8 cellular contexts compared by ENCODE assay signal in genomic region chr16:67968440-67969285, GRCh38. TPM values are rescaled to one million over a fixed set of nuclear protein-coding genes. Genes with fewer than 3 reads are reported as not detected.
DNase-seq lines count a peak whose midpoint lies in the region; ATAC-seq and TF ChIP-seq lines count a peak whose summit lies in the region.

TSS of gene SLC12A4 (minus strand) at chr16:67968637. CDS start at chr16:67968553, 84 bp downstream.

- WGBS in neuronal stem cell (ENCODE audit: extremely low coverage in 2 of 2, insufficient read length in 2 of 2, insufficient replicate concordance in 1 of 2), 2 donors, result no CpG with 5 or more reads among the region's 75 CpGs

- no peaks in the 10 kb centered on the region for H3K36me3 ChIP-seq in SJCRH30
- H3K36me3 ChIP-seq in neuronal stem cell (replicated peaks in 1 of 2; ENCODE audit: control insufficient read depth in 2 of 2, insufficient read depth in 2 of 2, low read length in 2 of 2), result peaks cover 0 to 5% of the 10 kb centered on the region in 2 donors
- H3K36me3 ChIP-seq in subcutaneous abdominal adipose tissue (ENCODE audit: control insufficient read depth in 5 of 5, insufficient read depth in 5 of 5, low read length in 5 of 5), result peaks cover 0 to 5% (median 5%) of the 10 kb centered on the region in 5 donors

- ATAC-seq in GM19397 (IDR thresholded peaks at IDR 0.05; ENCODE audit: unreplicated experiment) (peak; percentile 86), HG03565 (IDR thresholded peaks at IDR 0.05; ENCODE audit: unreplicated experiment) (peak; percentile 63), foreskin keratinocyte (peak; percentile 51)

- H4K91ac ChIP-seq in neuronal stem cell (ENCODE audit: low read depth, low read length, poor library complexity), result peak within 1 kb of the TSS; percentile 82

- H3K4me1 ChIP-seq in SJCRH30, result peaks cover 17% of the 10 kb centered on the region
- H3K4me1 ChIP-seq in foreskin keratinocyte, result peaks cover 11% of the 10 kb centered on the region
- H3K4me1 ChIP-seq in neuronal stem cell (ENCODE audit: control insufficient read depth in 2 of 2, insufficient read depth in 1 of 2, low read depth in 1 of 2, low read length in 2 of 2), result peaks cover 20 to 28% of the 10 kb centered on the region in 2 donors
- H3K4me1 ChIP-seq in subcutaneous abdominal adipose tissue (ENCODE audit: control insufficient read depth in 5 of 5, insufficient read depth in 5 of 5, low read length in 5 of 5), result peaks cover 14 to 52% (median 46%) of the 10 kb centered on the region in 5 donors

- H3K9me3 ChIP-seq in SJCRH30 (replicated peaks) (no peaks in the 10 kb centered on the region), neuronal stem cell (replicated peaks in 1 of 2; ENCODE audit: control insufficient read depth in 2 of 2, insufficient read depth in 1 of 2, low read depth in 1 of 2, low read length in 2 of 2) (no peaks in the 10 kb centered on the region), subcutaneous abdominal adipose tissue (ENCODE audit: control insufficient read depth in 5 of 5, low read length in 5 of 5) (no peaks in the 10 kb centered on the region)

- H2BK120ac ChIP-seq in neuronal stem cell (ENCODE audit: low read depth, low read length), result peak within 1 kb of the TSS; percentile 96

- H2AK5ac ChIP-seq in neuronal stem cell (ENCODE audit: low read depth, low read length), result peak within 1 kb of the TSS; percentile 92

- H3K4me3 ChIP-seq in SJCRH30, result peak within 1 kb of the TSS; percentile 82
- H3K4me3 ChIP-seq in neuronal stem cell (ENCODE audit: low read length in 2 of 2), result peak within 1 kb of the TSS; percentile 53 to 96
- H3K4me3 ChIP-seq in subcutaneous abdominal adipose tissue (ENCODE audit: low read depth in 1 of 5, low read length in 5 of 5), result peak within 1 kb of the TSS; percentile 73 to 94 (median 84)

- peak within 1 kb of the TSS; percentile 94 for H3K23ac ChIP-seq in neuronal stem cell (ENCODE audit: low read depth, low read length, poor library complexity)

- H2BK5ac ChIP-seq in neuronal stem cell (ENCODE audit: low read length), result no peak within 1 kb of the TSS

- peak within 1 kb of the TSS; percentile 74 for H3K4me2 ChIP-seq in neuronal stem cell (ENCODE audit: insufficient read depth, low read length, poor library complexity, severe bottlenecking)

- H3K18ac ChIP-seq in neuronal stem cell (ENCODE audit: low read length), result peak within 1 kb of the TSS; percentile 97

- H4K8ac ChIP-seq in neuronal stem cell (ENCODE audit: low read depth, low read length), result peak within 1 kb of the TSS; percentile 84

- peak within 1 kb of the TSS; percentile 98 for H2BK15ac ChIP-seq in neuronal stem cell (ENCODE audit: low read length)

- peak within 1 kb of the TSS; percentile 32 for H3K14ac ChIP-seq in neuronal stem cell (ENCODE audit: low read length)

- H3K9ac ChIP-seq in neuronal stem cell (ENCODE audit: low read depth, low read length, poor library complexity), result peak within 1 kb of the TSS; percentile 86
- peak within 1 kb of the TSS; percentile 89 to 98 (median 92) for H3K9ac ChIP-seq in subcutaneous abdominal adipose tissue (ENCODE audit: low read length in 5 of 5)

- peaks cover 10% of the 10 kb centered on the region for H3K79me1 ChIP-seq in neuronal stem cell (ENCODE audit: low read depth, low read length)

- no peak for TF ChIP-seq CTCF in foreskin keratinocyte (conservative IDR thresholded peaks at IDR 0.05)

- peak within 1 kb of the TSS; percentile 90 for H2AFZ ChIP-seq in neuronal stem cell (ENCODE audit: low read length)

- peak in 11 of 14 donors; percentile 10 to 77 (median 47) for DNase-seq in C1 segment of cervical spinal cord (lab: John Stamatoyannopoulos, UW)
- peak; percentile 81 to 82 for DNase-seq in SJCRH30
- peak; percentile 76 for DNase-seq in activated gamma-delta T cell treated with anti-CD3 and anti-CD28 coated beads, Interleukin-2, amount 50 U/mL, for 16 hours (ENCODE audit: low read depth)
- DNase-seq in foreskin keratinocyte, result peak; percentile 57 to 63
- peak; percentile 64 for DNase-seq in neuronal stem cell (ENCODE audit: low spot score)

- H2BK12ac ChIP-seq in neuronal stem cell (ENCODE audit: low read length), result peak within 1 kb of the TSS; percentile 78

- H3K27ac ChIP-seq in SJCRH30, result peak within 1 kb of the TSS; percentile 78
- H3K27ac ChIP-seq in foreskin keratinocyte, result peak within 1 kb of the TSS; percentile 38
- peak within 1 kb of the TSS; percentile 33 for H3K27ac ChIP-seq in neuronal stem cell (replicated peaks; ENCODE audit: low read length)
- H3K27ac ChIP-seq in subcutaneous abdominal adipose tissue (ENCODE audit: low read depth, low read length), result peak within 1 kb of the TSS; percentile 91

- H3K27me3 ChIP-seq in SJCRH30, result no peaks in the 10 kb centered on the region
- H3K27me3 ChIP-seq in foreskin keratinocyte, result no peaks in the 10 kb centered on the region
- no peaks in the 10 kb centered on the region for H3K27me3 ChIP-seq in neuronal stem cell (ENCODE audit: control insufficient read depth in 3 of 3, insufficient read depth in 3 of 3, low read depth in 1 of 3, low read length in 3 of 3)
- no peaks in the 10 kb centered on the region for H3K27me3 ChIP-seq in subcutaneous abdominal adipose tissue (ENCODE audit: control insufficient read depth in 5 of 5, insufficient read depth in 4 of 5, low read length in 5 of 5)

- peak within 1 kb of the TSS; percentile 86 for H3K4ac ChIP-seq in neuronal stem cell (ENCODE audit: low read length)

RNA-seq across cellular contexts. Expression of gene SLC12A4, which starts in this region (rescaled TPM):
- total RNA-seq in SJCRH30 (2014; rRNA removed; shearing (Covaris generic)), result 12.6 and 15.1 TPM in 2 replicates
- total RNA-seq in foreskin keratinocyte, result 79.0 and 90.9 TPM in 2 replicates
- polyA plus RNA-seq in foreskin keratinocyte, result 52.6 and 57.5 TPM in 2 replicates
- polyA plus RNA-seq in neuronal stem cell (2013, experiment 1 of 2), result 34.0 TPM
- polyA plus RNA-seq in neuronal stem cell (2013, experiment 2 of 2), result 32.4 TPM

Comparison
In these comparisons a context has a peak if more than half of its experiments do, and no peak if none do; other contexts are left out.
1. Peak in every context shown above with its lines: DNase-seq, ATAC-seq, H3K4me3 ChIP-seq and H3K27ac ChIP-seq.
2. H3K27ac ChIP-seq: peak in every context shown above with its lines; median percentile 91 in subcutaneous abdominal adipose tissue; 78 in SJCRH30; 38 in foreskin keratinocyte; 33 in neuronal stem cell.